Comparison of ENCODE assay signal across 1 cellular context in genomic region chr5:33065146-33065545, GRCh38.
TF ChIP-seq lines count a peak whose summit lies in the region.

No MANE protein-coding gene starts in this region.

TF ChIP-seq in SK-N-SH, 30 proteins besides CTCF, POLR2A, EP300 and RAD21 (continued from another document):
- TF ChIP-seq SIN3A (IDR thresholded peaks at IDR 0.05; ENCODE audit: borderline replicate concordance, low read depth, low read length) (no peak), GABPA (IDR thresholded peaks at IDR 0.05; ENCODE audit: low read depth) (no peak), REST (IDR thresholded peaks at IDR 0.05; ENCODE audit: low read depth, low read length) (no peak)
